In the genomic region with DNA sequence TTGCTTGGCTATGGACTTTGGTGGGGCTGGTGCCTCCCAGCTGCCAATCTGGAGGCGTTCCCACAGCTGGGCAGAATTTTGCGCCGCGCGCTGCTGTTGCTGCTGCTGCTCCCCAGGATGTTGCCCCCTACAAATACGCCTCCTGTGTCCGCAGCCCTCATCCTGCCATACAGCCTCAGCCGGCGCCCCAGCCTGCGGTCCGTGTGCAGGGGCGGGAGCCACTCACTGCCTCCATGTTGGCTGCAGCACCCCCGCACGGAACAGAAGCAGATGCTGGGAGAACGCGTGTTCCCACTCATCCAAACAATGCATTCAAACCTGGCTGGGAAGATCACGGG, we compare ENCODE assay signal across 8 cellular contexts.
"Had no signal": no experiment of that assay in that cellular context is flagged by ENCODE, and none has a peak within 500 bp of the region (broad histone marks: within the 10 kb centered on the region; RNA-seq: fewer than 3 reads in every experiment).

No MANE protein-coding gene starts in this region.

- H3K27ac Mint-ChIP-seq: HFFc6 had no signal

- H2AFZ ChIP-seq: GM23248 had no signal

- H3K27ac ChIP-seq: GM23248 had no signal

- ATAC-seq: HCT116, K562 had no signal

- H3K4me3 Mint-ChIP-seq: HFFc6 had no signal

- H3K9ac ChIP-seq: GM23248 had no signal

- H3K9me3 ChIP-seq: HAP-1 had no signal

- H3K4me3 ChIP-seq: GM23248, HAP-1, K562 had no signal

- H3K4me1 ChIP-seq: HAP-1 had no signal

- H3K36me3 ChIP-seq: HAP-1 had no signal

- H3K9me3 Mint-ChIP-seq: HFFc6 had no signal

- DNase-seq: GM23248, GOT3, H7, HFFc6, IMR-90 had no signal
